In genomic region chr7:29987821-29988317, GRCh38 we compare ENCODE assay signal across 8 cellular contexts. TPM values are rescaled to one million over a fixed set of nuclear protein-coding genes. Genes with fewer than 3 reads are reported as not detected.
DNase-seq lines count a peak whose midpoint lies in the region; ATAC-seq and TF ChIP-seq lines count a peak whose summit lies in the region.

No MANE protein-coding gene starts in this region.

- in situ Hi-C loops in Panc1 (cut with HindIII; ENCODE audit: low pct_unique_long_range_greater_than_20kb, low sequenced_read_pairs) = no loop called here

- H3K79me2 ChIP-seq in ACC112 (ENCODE audit: control insufficient read depth, insufficient read depth, low read length, unreplicated experiment) = peaks cover 71% of the 10 kb centered on the region

- DNase-seq in GM06990 (ENCODE audit: extremely low read depth, insufficient read length) = peak; percentile 55
- peak; percentile 81 for DNase-seq in Panc1 (ENCODE audit: low read depth, low spot score)
- DNase-seq in naive B cell = no peak
- DNase-seq in cerebellar nuclear complex (lab: John Stamatoyannopoulos, UW) = no peak
- DNase-seq in posterior vena cava (ENCODE audit: low spot score) = no peak

- BruUV-seq in Panc1 (replicated peaks; lab: Mats Ljungman, UMichigan) = TSS peak; percentile 85

- intact Hi-C loops in Panc1 (cut with micrococcal nuclease; ENCODE audit: unreplicated experiment) = loop anchor here (5.0 kb wide), 1 partner anchor 74 kb away; no protein-coding TSS in a partner anchor
- intact Hi-C loops in posterior vena cava (cut with DNase I) = no loop called here

- H3K4me1 ChIP-seq in ACC112 (ENCODE audit: control insufficient read depth, insufficient read depth, low read length, unreplicated experiment) (peaks cover 18% of the 10 kb centered on the region), Panc1 (ENCODE audit: control insufficient read depth, insufficient read depth, low read length) (peaks cover 26% of the 10 kb centered on the region), ectodermal cell (ENCODE audit: control insufficient read depth, insufficient read depth, low read length) (peaks cover 7% of the 10 kb centered on the region)

- H2AFZ ChIP-seq in ACC112 (ENCODE audit: low read length, unreplicated experiment) = peak overlapping the region; percentile 58

- H3K27ac Mint-ChIP-seq in naive B cell = peak overlapping the region in 4 of 6 donors; percentile 85 to 98 (median 92)

- peaks cover 0 to 9% (median 5%) of the 10 kb centered on the region in 7 donors for H3K9me3 Mint-ChIP-seq in naive B cell

- H3K4me3 Mint-ChIP-seq in naive B cell = peak overlapping the region; percentile 81 to 95 (median 90)

- H3K36me3 ChIP-seq in ACC112 (ENCODE audit: insufficient read depth, low read length) (no peaks in the 10 kb centered on the region), GM06990 (ENCODE audit: control insufficient read depth, insufficient read depth, low read length) (no peaks in the 10 kb centered on the region), Panc1 (ENCODE audit: control insufficient read depth, insufficient read depth, low read length) (no peaks in the 10 kb centered on the region; the same call in 1 of the 2 replicates), ectodermal cell (ENCODE audit: control insufficient read depth, insufficient read depth, low read length) (no peaks in the 10 kb centered on the region)

- H3K27me3 Mint-ChIP-seq in naive B cell = peaks cover 8 to 34% (median 17%) of the 10 kb centered on the region in 3 donors

- TF ChIP-seq CTCF in GM06990 (IDR thresholded peaks at IDR 0.05; ENCODE audit: insufficient read depth, low read length, poor library complexity, severe bottlenecking) (no peak), Panc1 (IDR thresholded peaks at IDR 0.05) (no peak)

- H3K9me3 ChIP-seq in Panc1 (ENCODE audit: control insufficient read depth, insufficient read depth, low read depth, low read length) (peaks cover 1% of the 10 kb centered on the region; the same call in 1 of the 2 replicates), ectodermal cell (ENCODE audit: control insufficient read depth, low read length) (no peaks in the 10 kb centered on the region)

- POLR2A ChIA-PET in Panc1 (lab: Charles Lee) = interaction anchor here (0.6 to 1.1 kb wide), 3 partner anchors 23 to 194 kb away, joined by 3 to 4 read pairs (median 3); no protein-coding TSS in a partner anchor

- CTCF ChIA-PET in Panc1 (lab: Charles Lee) = no interaction called here

- H3K36me3 Mint-ChIP-seq in naive B cell = peaks cover 0 to 4% of the 10 kb centered on the region in 2 donors

- H3K27ac ChIP-seq in ACC112 (ENCODE audit: low read depth, low read length) (peak overlapping the region; percentile 91), Panc1 (ENCODE audit: low read length) (peak overlapping the region; percentile 92), ectodermal cell (ENCODE audit: insufficient read depth, low read depth, low read length, poor library complexity, severe bottlenecking) (peak overlapping the region; percentile 32)

- peaks cover 21 to 34% (median 33%) of the 10 kb centered on the region in 3 donors for H3K4me1 Mint-ChIP-seq in naive B cell

- H3K27me3 ChIP-seq in ACC112 (ENCODE audit: insufficient read depth, low read length) = no peaks in the 10 kb centered on the region
- H3K27me3 ChIP-seq in GM06990 (replicated peaks; ENCODE audit: control insufficient read depth, insufficient read depth, low read length) = no peaks in the 10 kb centered on the region
- H3K27me3 ChIP-seq in Panc1 (ENCODE audit: control insufficient read depth, insufficient read depth, low read length) = no peaks in the 10 kb centered on the region
- H3K27me3 ChIP-seq in ectodermal cell (ENCODE audit: control insufficient read depth, insufficient read depth, low read length, poor library complexity, severe bottlenecking) = peaks cover 15% of the 10 kb centered on the region

- WGBS in ectodermal cell, 2 experiments = 43 to 46% methylated on average over 7 to 8 of the region's 8 CpGs

- peak; percentile 47 for ATAC-seq in Panc1
- ATAC-seq in naive B cell (ENCODE audit: low read depth in 2 of 2) = no peak
- ATAC-seq in HG02938 (IDR thresholded peaks at IDR 0.05; ENCODE audit: unreplicated experiment) = no peak

- H3K4me3 ChIP-seq in ACC112 (ENCODE audit: low read depth, low read length) (peak overlapping the region; percentile 88), GM06990 (replicated peaks; ENCODE audit: low read depth, low read length) (peak overlapping the region; percentile 97), Panc1 (ENCODE audit: low read depth in 2 of 2, low read length in 2 of 2) (peak overlapping the region; percentile 79 to 85), ectodermal cell (ENCODE audit: insufficient read depth, low read depth, low read length) (peak overlapping the region; percentile 96)

RNA-seq across cellular contexts. Expression of gene SCRN1, which starts 1.7 kb away (rescaled TPM):
- total RNA-seq in Panc1 (2021; ENCODE audit: unreplicated experiment) (189 TPM), posterior vena cava (10 to 100 TPM; 50.6 to 57.9 TPM)
- 115 TPM for polyA plus RNA-seq in Panc1 (2012; ENCODE audit: insufficient read length)
- 88.2 TPM for polyA plus RNA-seq in ectodermal cell (2013, experiment 1 of 4)
- polyA plus RNA-seq in ectodermal cell (2013, experiment 2 of 4) = 106 TPM
- polyA plus RNA-seq in ectodermal cell (2013, experiment 3 of 4) = 65.7 TPM
- polyA plus RNA-seq in ectodermal cell (2013, experiment 4 of 4) = 77.0 TPM
- polyA plus RNA-seq in naive B cell (ENCODE audit: low read depth in 6 of 6) = 10 to 100 TPM in 4 of 6 donors, 1 to 10 TPM in 2; 4.0 to 18.8 (median 14.4) TPM

RNA-seq across cellular contexts. Expression of gene FKBP14, which starts 38.6 kb away (rescaled TPM):
- total RNA-seq in Panc1 (2021; ENCODE audit: unreplicated experiment) = 36.0 TPM
- 8.9 TPM for polyA plus RNA-seq in Panc1 (2012; ENCODE audit: insufficient read length)
- polyA plus RNA-seq in ectodermal cell (2013, experiment 1 of 4) = 4.8 TPM
- 4.6 TPM for polyA plus RNA-seq in ectodermal cell (2013, experiment 2 of 4)
- 6.0 TPM for polyA plus RNA-seq in ectodermal cell (2013, experiment 3 of 4)
- 5.3 TPM for polyA plus RNA-seq in ectodermal cell (2013, experiment 4 of 4)
- polyA plus RNA-seq in naive B cell (ENCODE audit: low read depth in 6 of 6) = 1 to 10 TPM; 1.5 to 3.3 (median 2.4) TPM
- 10 to 100 TPM; 25.4 to 27.9 TPM for total RNA-seq in posterior vena cava

RNA-seq across cellular contexts. Expression of gene PLEKHA8, which starts 40.3 kb away (rescaled TPM):
- total RNA-seq in Panc1 (2021; ENCODE audit: unreplicated experiment) (20.7 TPM), posterior vena cava (10 to 100 TPM; 11.1 to 13.0 TPM)
- 10.0 TPM for polyA plus RNA-seq in Panc1 (2012; ENCODE audit: insufficient read length)
- 44.7 TPM for polyA plus RNA-seq in ectodermal cell (2013, experiment 1 of 4)
- 51.3 TPM for polyA plus RNA-seq in ectodermal cell (2013, experiment 2 of 4)
- polyA plus RNA-seq in ectodermal cell (2013, experiment 3 of 4) = 36.0 TPM
- 39.7 TPM for polyA plus RNA-seq in ectodermal cell (2013, experiment 4 of 4)
- 1 to 10 TPM; 1.1 to 4.1 (median 3.1) TPM for polyA plus RNA-seq in naive B cell (ENCODE audit: low read depth in 6 of 6)

Comparison
In these comparisons a context has a peak if more than half of its experiments do, and no peak if none do; other contexts are left out.
1. H3K27ac ChIP-seq: peak in every context shown above with its lines; median percentile 92 in Panc1; 91 in ACC112; 32 in ectodermal cell.
2. DNase-seq: peak in GM06990 (single experiment) and Panc1 (single experiment); none in naive B cell (single experiment), cerebellar nuclear complex (0 of 2) and posterior vena cava (single experiment).
3. Peak in every context shown above with its lines, with median percentiles within 50 percentile points of each other: H3K4me3 ChIP-seq.